Comparison of ENCODE assay signal across 17 cellular contexts in genomic region chr9:129522351-129522750, GRCh38.
DNase-seq lines count a peak whose midpoint lies in the region; ATAC-seq and TF ChIP-seq lines count a peak whose summit lies in the region.
"Had no signal": no experiment of that assay in that cellular context is flagged by ENCODE, and none has a peak within 500 bp of the region (broad histone marks: within the 10 kb centered on the region; RNA-seq: fewer than 3 reads in every experiment).

No MANE protein-coding gene starts in this region.

- no peak overlapping the region for H3K4me3 ChIP-seq in right cardiac atrium (ENCODE audit: low read length)
- H3K4me3 ChIP-seq in GM23338: no peak overlapping the region
- H3K4me3 ChIP-seq: HAP-1 had no signal

- H4K20me1 ChIP-seq in GM23338 (replicated peaks; ENCODE audit: insufficient read depth): no peaks in the 10 kb centered on the region

- no peaks in the 10 kb centered on the region for H3F3A ChIP-seq in GM23338 (replicated peaks; ENCODE audit: low read depth)

- no peak overlapping the region for H3K27ac ChIP-seq in right cardiac atrium (ENCODE audit: low read length)
- no peak overlapping the region for H3K27ac ChIP-seq in GM23338 (ENCODE audit: low read depth)
- H3K27ac ChIP-seq: 22Rv1 had no signal

- 65% methylated on average over 7 of the region's 7 CpGs for WGBS in right cardiac atrium

- no peaks in the 10 kb centered on the region for H3K9me3 ChIP-seq in right cardiac atrium (ENCODE audit: control insufficient read depth, low read length)

- H3K4me3 Mint-ChIP-seq in GM23338: no peak overlapping the region
- H3K4me3 Mint-ChIP-seq in brain: no peak overlapping the region
- H3K4me3 Mint-ChIP-seq: B cell; CD4-positive, alpha-beta memory T cell had no signal

- H3K4me1 ChIP-seq in right cardiac atrium (ENCODE audit: control insufficient read depth, insufficient read depth, low read length) (no peaks in the 10 kb centered on the region), GM23338 (ENCODE audit: insufficient read depth) (no peaks in the 10 kb centered on the region; the same call in 1 of the 2 replicates)
- H3K4me1 ChIP-seq: HAP-1 had no signal

- H3K4me1 Mint-ChIP-seq in GM23338 (peaks cover 23% of the 10 kb centered on the region), brain (peaks cover 32% of the 10 kb centered on the region)
- H3K4me1 Mint-ChIP-seq: B cell; CD4-positive, alpha-beta memory T cell had no signal

- no peaks in the 10 kb centered on the region for H3K36me3 ChIP-seq in GM23338 (ENCODE audit: insufficient read depth)
- H3K36me3 ChIP-seq: HAP-1 had no signal

- H3K27me3 Mint-ChIP-seq in GM23338 (ENCODE audit: insufficient read depth, low read depth, poor library complexity) (peaks cover 18% of the 10 kb centered on the region), brain (peaks cover 4% of the 10 kb centered on the region)

- no peaks in the 10 kb centered on the region for H3K79me2 ChIP-seq in GM23338 (replicated peaks; ENCODE audit: insufficient read depth)

- no peak overlapping the region for H3K27ac Mint-ChIP-seq in GM23338
- peak overlapping the region in 3 of 5 experiments; percentile 21 to 56 (median 27) for H3K27ac Mint-ChIP-seq in brain
- H3K27ac Mint-ChIP-seq: B cell had no signal

- ATAC-seq in right cardiac atrium: no peak
- no peak for ATAC-seq in GM23338
- no peak for ATAC-seq in GM18873 (IDR thresholded peaks at IDR 0.05; ENCODE audit: low FRiP score, unreplicated experiment)

- H3K27me3 ChIP-seq in right cardiac atrium (ENCODE audit: control insufficient read depth, insufficient read depth): no peaks in the 10 kb centered on the region
- no peaks in the 10 kb centered on the region for H3K27me3 ChIP-seq in GM23338 (ENCODE audit: insufficient read depth)

- no peak overlapping the region for H3K4me2 ChIP-seq in GM23338

- TF ChIP-seq CTCF in GM23338 (conservative IDR thresholded peaks at IDR 0.05; ENCODE audit: low read depth in 2 of 2): no peak
- no peak for TF ChIP-seq CTCF in brain (conservative IDR thresholded peaks at IDR 0.05)

- DNase-seq in cardiac septum (ENCODE audit: low spot score): peak; percentile 58
- DNase-seq in right cardiac atrium: no peak
- DNase-seq in GM23338 (ENCODE audit: low spot score): no peak
- DNase-seq in SK-N-DZ (ENCODE audit: low spot score): no peak
- DNase-seq in DMS 273 (lab: John Stamatoyannopoulos, UW; ENCODE audit: unreplicated experiment): no peak
- DNase-seq: C1 segment of cervical spinal cord; Calu3; CD4-positive, alpha-beta memory T cell; COR-L47; DMS153; DND-41; GOT3 had no signal

- 0 out of 2 replicates have a peak overlapping the region, but pooled peaks have one; percentile 10 for H2AFZ ChIP-seq in GM23338

- intact Hi-C loops in cardiac septum (cut with DNase I): no loop called here
- intact Hi-C loops in right cardiac atrium (cut with DNase I): no loop called here

- H3K9me3 Mint-ChIP-seq in GM23338 (peaks cover 20% of the 10 kb centered on the region), brain (peaks cover 19 to 43% (median 23%) of the 10 kb centered on the region in 5 experiments)

- H3K36me3 Mint-ChIP-seq in GM23338 (ENCODE audit: low read depth) (peaks cover 9% of the 10 kb centered on the region; the same call in 2 of the 3 replicates), brain (peaks cover 13% of the 10 kb centered on the region)

- no peaks in the 10 kb centered on the region for H3K9me2 ChIP-seq in GM23338 (ENCODE audit: insufficient read depth)

TF ChIP-seq in GM23338, 12 proteins besides CTCF, POLR2A, EP300 and RAD21 (continues in another document):
- TF ChIP-seq NANOG (IDR thresholded peaks at IDR 0.05; ENCODE audit: borderline replicate concordance): no peak
- TF ChIP-seq CREB1 (CRISPR knock-in tag; IDR thresholded peaks at IDR 0.05; ENCODE audit: low read depth): no peak
- no peak for TF ChIP-seq STAT1 (IDR thresholded peaks at IDR 0.05; ENCODE audit: unreplicated experiment)
- no peak for TF ChIP-seq EZH2 (IDR thresholded peaks at IDR 0.05; ENCODE audit: low read depth, unreplicated experiment)
- TF ChIP-seq ZNF114 (CRISPR knock-in tag; IDR thresholded peaks at IDR 0.05): no peak
- TF ChIP-seq, protein P1, sequence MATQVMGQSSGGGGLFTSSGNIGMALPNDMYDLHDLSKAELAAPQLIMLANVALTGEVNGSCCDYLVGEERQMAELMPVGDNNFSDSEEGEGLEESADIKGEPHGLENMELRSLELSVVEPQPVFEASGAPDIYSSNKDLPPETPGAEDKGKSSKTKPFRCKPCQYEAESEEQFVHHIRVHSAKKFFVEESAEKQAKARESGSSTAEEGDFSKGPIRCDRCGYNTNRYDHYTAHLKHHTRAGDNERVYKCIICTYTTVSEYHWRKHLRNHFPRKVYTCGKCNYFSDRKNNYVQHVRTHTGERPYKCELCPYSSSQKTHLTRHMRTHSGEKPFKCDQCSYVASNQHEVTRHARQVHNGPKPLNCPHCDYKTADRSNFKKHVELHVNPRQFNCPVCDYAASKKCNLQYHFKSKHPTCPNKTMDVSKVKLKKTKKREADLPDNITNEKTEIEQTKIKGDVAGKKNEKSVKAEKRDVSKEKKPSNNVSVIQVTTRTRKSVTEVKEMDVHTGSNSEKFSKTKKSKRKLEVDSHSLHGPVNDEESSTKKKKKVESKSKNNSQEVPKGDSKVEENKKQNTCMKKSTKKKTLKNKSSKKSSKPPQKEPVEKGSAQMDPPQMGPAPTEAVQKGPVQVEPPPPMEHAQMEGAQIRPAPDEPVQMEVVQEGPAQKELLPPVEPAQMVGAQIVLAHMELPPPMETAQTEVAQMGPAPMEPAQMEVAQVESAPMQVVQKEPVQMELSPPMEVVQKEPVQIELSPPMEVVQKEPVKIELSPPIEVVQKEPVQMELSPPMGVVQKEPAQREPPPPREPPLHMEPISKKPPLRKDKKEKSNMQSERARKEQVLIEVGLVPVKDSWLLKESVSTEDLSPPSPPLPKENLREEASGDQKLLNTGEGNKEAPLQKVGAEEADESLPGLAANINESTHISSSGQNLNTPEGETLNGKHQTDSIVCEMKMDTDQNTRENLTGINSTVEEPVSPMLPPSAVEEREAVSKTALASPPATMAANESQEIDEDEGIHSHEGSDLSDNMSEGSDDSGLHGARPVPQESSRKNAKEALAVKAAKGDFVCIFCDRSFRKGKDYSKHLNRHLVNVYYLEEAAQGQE (IDR thresholded peaks at IDR 0.05; ENCODE audit: unreplicated experiment): no peak
- TF ChIP-seq, protein P2, sequence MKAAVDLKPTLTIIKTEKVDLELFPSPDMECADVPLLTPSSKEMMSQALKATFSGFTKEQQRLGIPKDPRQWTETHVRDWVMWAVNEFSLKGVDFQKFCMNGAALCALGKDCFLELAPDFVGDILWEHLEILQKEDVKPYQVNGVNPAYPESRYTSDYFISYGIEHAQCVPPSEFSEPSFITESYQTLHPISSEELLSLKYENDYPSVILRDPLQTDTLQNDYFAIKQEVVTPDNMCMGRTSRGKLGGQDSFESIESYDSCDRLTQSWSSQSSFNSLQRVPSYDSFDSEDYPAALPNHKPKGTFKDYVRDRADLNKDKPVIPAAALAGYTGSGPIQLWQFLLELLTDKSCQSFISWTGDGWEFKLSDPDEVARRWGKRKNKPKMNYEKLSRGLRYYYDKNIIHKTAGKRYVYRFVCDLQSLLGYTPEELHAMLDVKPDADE (IDR thresholded peaks at IDR 0.05): no peak
- TF ChIP-seq JUNB (IDR thresholded peaks at IDR 0.05; ENCODE audit: unreplicated experiment): no peak
- TF ChIP-seq POLR2AphosphoS5 (IDR thresholded peaks at IDR 0.05; ENCODE audit: low read depth): no peak
- TF ChIP-seq ZNF331 (CRISPR knock-in tag; IDR thresholded peaks at IDR 0.05; ENCODE audit: low read depth): no peak
